Comparison of ENCODE assay signal across 16 cellular contexts in genomic region chr14:75067212-75067611, GRCh38.
"Had no signal": no experiment of that assay in that cellular context is flagged by ENCODE, and none has a peak within 500 bp of the region (broad histone marks: within the 10 kb centered on the region; RNA-seq: fewer than 3 reads in every experiment).

No MANE protein-coding gene starts in this region.

- H3K36me3 ChIP-seq: colonic mucosa, transverse colon, uterus had no signal

- H3K9me3 ChIP-seq: body of pancreas, colonic mucosa, heart right ventricle, transverse colon, uterus had no signal

- H3K27me3 ChIP-seq: body of pancreas, colonic mucosa, heart right ventricle, transverse colon, uterus had no signal

- ATAC-seq: activated CD8-positive, alpha-beta memory T cell treated with anti-CD3 and anti-CD28 coated beads, Interleukin-2, amount 10 ng/mL, durations not matched to agents 7 days and 5 days; body of pancreas; heart right ventricle; naive thymus-derived CD4-positive, alpha-beta T cell had no signal

- DNase-seq: activated B cell treated with CpG ODN at 0.5 μM for 24 hours; activated CD4-positive, alpha-beta memory T cell treated with anti-CD3 and anti-CD28 coated beads, Interleukin-2, amount 10 ng/mL, durations not matched to agents 7 days and 5 days; activated CD4-positive, alpha-beta T cell treated with anti-CD3 and anti-CD28 coated beads for 4 hours; activated CD8-positive, alpha-beta memory T cell treated with anti-CD3 and anti-CD28 coated beads, Interleukin-2, amount 10 ng/mL, durations not matched to agents 7 days and 5 days; activated naive CD4-positive, alpha-beta T cell treated with anti-CD3 and anti-CD28 coated beads for 36 hours; body of pancreas; central memory CD4-positive, alpha-beta T cell; colonic mucosa; heart right ventricle; mesenchymal stem cell; naive thymus-derived CD4-positive, alpha-beta T cell; stimulated activated CD4-positive, alpha-beta T cell treated with anti-CD3 and anti-CD28 coated beads, Interleukin-2, amount 100 ng/mL, for 48 hours; T-helper 1 cell; T-helper 9 cell; transverse colon; uterus had no signal

- H3K4me3 ChIP-seq: body of pancreas, colonic mucosa, uterus had no signal

- H3K27ac ChIP-seq: colonic mucosa had no signal
